ENCODE assay signal across 1 cellular context in the genomic region with DNA sequence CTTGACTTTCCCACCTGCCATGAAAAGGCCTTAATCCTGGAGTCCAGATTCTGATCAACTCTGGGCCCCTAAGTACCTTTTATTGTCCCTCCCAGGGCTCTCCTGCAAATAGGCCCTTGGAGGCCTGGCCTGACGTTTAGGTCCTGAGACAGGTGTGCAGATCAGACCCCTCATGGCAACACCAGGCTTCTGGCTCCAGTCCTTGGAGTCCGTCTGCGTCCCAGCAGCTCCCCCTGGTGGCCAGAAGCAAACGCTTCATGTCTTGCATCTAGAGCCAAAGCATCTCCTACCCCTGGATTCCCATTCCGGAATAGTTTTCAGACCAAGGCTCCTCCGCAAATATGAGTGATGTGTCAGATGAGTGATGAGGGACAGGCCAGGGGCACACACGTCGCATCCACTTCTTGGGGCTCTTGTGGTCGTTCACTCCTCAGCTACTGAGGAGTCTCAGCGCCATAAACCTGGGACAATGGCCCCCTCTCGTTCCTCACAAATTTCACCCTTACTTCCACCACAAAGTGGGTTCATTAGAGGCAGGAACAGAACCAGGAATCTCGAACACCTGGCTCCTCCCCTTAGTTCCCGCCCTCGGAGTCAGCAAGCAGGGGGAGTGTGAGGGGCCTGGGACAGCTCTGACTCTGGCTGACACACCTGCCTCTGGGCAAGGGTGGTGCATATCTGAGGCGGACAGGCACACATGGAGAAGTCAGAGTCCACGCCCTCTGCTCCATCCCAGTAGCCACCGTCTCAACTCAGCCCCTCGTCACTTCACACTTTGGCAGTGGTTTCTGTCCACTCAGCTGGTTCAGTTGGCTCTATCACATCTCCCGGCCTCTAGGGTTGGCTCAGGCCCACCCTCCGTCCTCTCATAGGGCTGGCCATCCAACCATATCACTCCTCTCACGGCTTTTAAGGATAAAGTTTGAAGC.
TF ChIP-seq lines count a peak whose summit lies in the region.

No MANE protein-coding gene starts in this region.

TF ChIP-seq in H1, 55 proteins besides CTCF, POLR2A, EP300 and RAD21:
- no peak for TF ChIP-seq SP4 (IDR thresholded peaks at IDR 0.05; ENCODE audit: low read length)
- peak; percentile 40; the same call in 1 of the 2 replicates for TF ChIP-seq CREB1 (IDR thresholded peaks at IDR 0.05)
- peak; percentile 61; the same call in 1 of the 2 replicates for TF ChIP-seq YY1 (IDR thresholded peaks at IDR 0.05; ENCODE audit: low read depth, low read length)
- 0 out of 2 replicates have a peak, but pooled peaks have one; percentile 29 for TF ChIP-seq JUND (IDR thresholded peaks at IDR 0.05; ENCODE audit: low read length)
- TF ChIP-seq SUZ12 (IDR thresholded peaks at IDR 0.05; ENCODE audit: low read length) = no peak
